Comparison of ENCODE assay signal across 14 cellular contexts in genomic region chrX:118872102-118872566, GRCh38. TPM values are rescaled to one million over a fixed set of nuclear protein-coding genes. Genes with fewer than 3 reads are reported as not detected.
DNase-seq lines count a peak whose midpoint lies in the region; ATAC-seq, FAIRE-seq and TF ChIP-seq lines count a peak whose summit lies in the region.
"Had no signal": no experiment of that assay in that cellular context is flagged by ENCODE, and none has a peak within 500 bp of the region (broad histone marks: within the 10 kb centered on the region; RNA-seq: fewer than 3 reads in every experiment).

No MANE protein-coding gene starts in this region.

- peak in 1 of 2 donors; percentile 32 for TF ChIP-seq RAD21 in liver (IDR thresholded peaks at IDR 0.05)
- TF ChIP-seq RAD21 in HepG2 (CRISPR knock-in tag; IDR thresholded peaks at IDR 0.05), result no peak

- in situ Hi-C loops in HepG2 (cut with HindIII; ENCODE audit: extremely low pct_ligation_motif_present, low pct_unique_long_range_greater_than_20kb), result loop anchor here (25.0 kb wide), 1 partner anchor 115 kb away; no protein-coding TSS in a partner anchor

- H3K27me3 ChIP-seq in liver (ENCODE audit: control insufficient read depth in 4 of 4, insufficient read depth in 4 of 4, low read length in 3 of 4) (peaks cover 0 to 3% (median 0%) of the 10 kb centered on the region in 4 donors), HepG2 (ENCODE audit: control insufficient read depth in 1 of 2, insufficient read depth in 2 of 2, low read length in 2 of 2) (no peaks in the 10 kb centered on the region), esophagus muscularis mucosa (no peaks in the 10 kb centered on the region), aorta (ENCODE audit: control insufficient read depth in 1 of 2, insufficient read depth in 2 of 2, low read length in 1 of 2) (no peaks in the 10 kb centered on the region)

- no peak overlapping the region for H3K4me3 ChIP-seq in liver (ENCODE audit: low read depth in 1 of 3, low read length in 3 of 3)
- no peak overlapping the region for H3K4me3 ChIP-seq in HepG2 (replicated peaks in 1 of 3; ENCODE audit: insufficient read depth in 1 of 3, low read depth in 2 of 3, low read length in 3 of 3)
- no peak overlapping the region for H3K4me3 ChIP-seq in esophagus muscularis mucosa
- H3K4me3 ChIP-seq in aorta (ENCODE audit: low read length in 2 of 2), result no peak overlapping the region
- H3K4me3 ChIP-seq: skin epidermis had no signal

- POLR2A ChIA-PET in HepG2 (lab: Yijun Ruan, JAX), result no interaction called here

- no peak overlapping the region for H3K4me2 ChIP-seq in HepG2 (ENCODE audit: low read depth, low read length)

- WGBS in liver, result 19% methylated on average over 4 of the region's 4 CpGs
- 40% methylated on average over 1 of the region's 4 CpGs for WGBS in HepG2 (ENCODE audit: low lambda C conversion rate)
- 45% methylated on average over 4 of the region's 4 CpGs for WGBS in esophagus muscularis mucosa
- 5 to 6% methylated on average over 4 of the region's 4 CpGs for WGBS in aorta, 2 donors

- CTCF ChIA-PET in HepG2 (lab: Yijun Ruan, JAX; ENCODE audit: low intra/inter-chr PET ratio, low total read pairs), result no interaction called here

- ATAC-seq in HepG2 (no peak), aorta (ENCODE audit: low FRiP score) (peak; percentile 79), GM19452 (IDR thresholded peaks at IDR 0.05; ENCODE audit: unreplicated experiment) (no peak)

- no TSS peak for BruUV-seq in HepG2 (replicated peaks; lab: Mats Ljungman, UMichigan)

- H3K27ac ChIP-seq in liver (ENCODE audit: low read depth in 1 of 2, low read length in 2 of 2) (peak overlapping the region; percentile 75 to 95), HepG2 (ENCODE audit: extremely low read length, insufficient read depth, low read length) (no peak overlapping the region), esophagus muscularis mucosa (replicated peaks in 1 of 4) (peak overlapping the region; percentile 52 to 65 (median 60)), aorta (ENCODE audit: low read depth in 1 of 2, low read length in 2 of 2) (peak overlapping the region; percentile 9 to 88)
- H3K27ac ChIP-seq: skin epidermis had no signal

- no peaks in the 10 kb centered on the region for H4K20me1 ChIP-seq in HepG2 (ENCODE audit: insufficient read depth, low read length)

- H3K4me1 ChIP-seq in liver (ENCODE audit: control insufficient read depth in 4 of 4, insufficient read depth in 4 of 4, low read length in 3 of 4) (peaks cover 2 to 10% (median 8%) of the 10 kb centered on the region in 4 donors), HepG2 (ENCODE audit: insufficient read depth, low read length) (no peaks in the 10 kb centered on the region), esophagus muscularis mucosa (peaks cover 7 to 18% (median 17%) of the 10 kb centered on the region in 4 donors), aorta (ENCODE audit: control insufficient read depth in 1 of 2, insufficient read depth in 2 of 2, low read length in 2 of 2) (peaks cover 0 to 7% of the 10 kb centered on the region in 2 donors)

- no peak for TF ChIP-seq EP300 in HepG2 (IDR thresholded peaks at IDR 0.05; ENCODE audit: low read depth in 2 of 2, low read length in 2 of 2)
- no peak for TF ChIP-seq EP300 in HepG2 (CRISPR knock-in tag; IDR thresholded peaks at IDR 0.05; ENCODE audit: borderline replicate concordance)
- no peak for TF ChIP-seq EP300 in esophagus muscularis mucosa (IDR thresholded peaks at IDR 0.05)

- H3K9ac ChIP-seq in liver (ENCODE audit: low read depth in 1 of 2, low read length in 2 of 2), result peak overlapping the region in 1 of 2 donors; percentile 59
- H3K9ac ChIP-seq in HepG2 (ENCODE audit: insufficient read depth, low read depth, low read length), result no peak overlapping the region

- no peak for FAIRE-seq in HepG2 (lab: Jason Lieb, UNC)
- FAIRE-seq: RCC 7860 had no signal

- no peaks in the 10 kb centered on the region for H3K36me3 ChIP-seq in liver (ENCODE audit: control insufficient read depth in 4 of 4, insufficient read depth in 3 of 4, low read depth in 1 of 4, low read length in 3 of 4)
- H3K36me3 ChIP-seq in HepG2 (replicated peaks in 1 of 2; ENCODE audit: control insufficient read depth in 1 of 2, insufficient read depth in 2 of 2, low read length in 2 of 2), result no peaks in the 10 kb centered on the region
- no peaks in the 10 kb centered on the region for H3K36me3 ChIP-seq in esophagus muscularis mucosa
- H3K36me3 ChIP-seq in aorta (ENCODE audit: control insufficient read depth in 1 of 2, insufficient read depth in 2 of 2, low read length in 1 of 2), result no peaks in the 10 kb centered on the region

- no peaks in the 10 kb centered on the region for H3K79me2 ChIP-seq in HepG2 (ENCODE audit: insufficient read depth, low read length)

- TF ChIP-seq CTCF in liver (IDR thresholded peaks at IDR 0.05; ENCODE audit: low read depth, low read length, missing input control) (no peak), HepG2 (CRISPR knock-in tag; IDR thresholded peaks at IDR 0.05) (no peak), esophagus muscularis mucosa (IDR thresholded peaks at IDR 0.05) (no peak)

- intact Hi-C loops in HepG2 (cut with micrococcal nuclease; ENCODE audit: unreplicated experiment), result no loop called here
- intact Hi-C loops in esophagus muscularis mucosa (cut with DNase I), result no loop called here
- intact Hi-C loops in aorta (cut with DNase I), result no loop called here

- H3K9me3 ChIP-seq in liver (ENCODE audit: control insufficient read depth in 4 of 4, low read length in 3 of 4), result no peaks in the 10 kb centered on the region
- no peaks in the 10 kb centered on the region for H3K9me3 ChIP-seq in HepG2 (ENCODE audit: low read length)
- H3K9me3 ChIP-seq in esophagus muscularis mucosa, result no peaks in the 10 kb centered on the region
- H3K9me3 ChIP-seq in aorta (ENCODE audit: control insufficient read depth, low read length), result no peaks in the 10 kb centered on the region

- no peak overlapping the region for H2AFZ ChIP-seq in HepG2 (ENCODE audit: low read length)

- no peak for TF ChIP-seq POLR2A in HepG2 (IDR thresholded peaks at IDR 0.05; ENCODE audit: insufficient read depth in 1 of 2, low read depth in 2 of 2, low read length in 2 of 2)
- TF ChIP-seq POLR2A in esophagus muscularis mucosa (IDR thresholded peaks at IDR 0.05; ENCODE audit: low read depth), result no peak

- DNase-seq in HepG2 (ENCODE audit: low spot score) (no peak), esophagus muscularis mucosa (ENCODE audit: extremely low spot score) (no peak), mucosa of gallbladder (ENCODE audit: low spot score) (peak; percentile 75), aorta (no peak), COLO829 (ENCODE audit: low spot score) (no peak), NCI-H187 (lab: John Stamatoyannopoulos, UW) (no peak)
- DNase-seq: activated CD4-positive, CD25-positive, alpha-beta regulatory T cell; activated effector memory CD4-positive, alpha-beta T cell treated with anti-CD3 and anti-CD28 coated beads, Interleukin-2, amount 50 U/mL, for 16 hours; effector CD4-positive, alpha-beta T cell; NCI-H1694 had no signal

TF ChIP-seq in liver, 16 proteins besides CTCF, POLR2A, EP300 and RAD21 (continues in another document):
- TF ChIP-seq RXRA (IDR thresholded peaks at IDR 0.05) (peak; percentile 91), HNF4G (IDR thresholded peaks at IDR 0.05) (no peak), FOXA2 (IDR thresholded peaks at IDR 0.05) (no peak), NR2F2 (IDR thresholded peaks at IDR 0.05) (no peak), FOXA1 (IDR thresholded peaks at IDR 0.05) (no peak), HNF4A (conservative IDR thresholded peaks at IDR 0.05) (peak; percentile 69 to 73), GABPA (IDR thresholded peaks at IDR 0.05 in 1 of 2, conservative IDR thresholded peaks at IDR 0.05 in 1 of 2) (no peak)

TF ChIP-seq in HepG2, 621 proteins besides CTCF, POLR2A, EP300 and RAD21 (continues in another document):
- no peak for TF ChIP-seq ZNF282 (IDR thresholded peaks at IDR 0.05; ENCODE audit: partially characterized antibody)
- TF ChIP-seq ZNF335 (CRISPR knock-in tag; IDR thresholded peaks at IDR 0.05), result no peak

RNA-seq across cellular contexts. Expression of gene ZCCHC12, which starts 48.5 kb away (rescaled TPM):
- not detected for total RNA-seq in liver
- polyA plus RNA-seq in liver, result not detected
- total RNA-seq in HepG2 (2016; rRNA removed; fragmentation: Illumina TruSeq; extraction: Trizol), result 0.14 and 0.20 TPM in 2 replicates
- not detected in 2 replicates for total RNA-seq in HepG2 (2016; cell fraction: cytosol; rRNA removed; fragmentation: Illumina TruSeq; extraction: Trizol; ENCODE audit: low read depth)
- 0.19 and 0.21 TPM in 2 replicates for total RNA-seq in HepG2 (2016; cell fraction: insoluble cytoplasmic fraction; rRNA removed; fragmentation: Illumina TruSeq; extraction: Trizol)
- total RNA-seq in HepG2 (2016; cell fraction: membrane; rRNA removed; fragmentation: Illumina TruSeq; extraction: Trizol), result 0.07 TPM in 1 of 2 replicates, not detected in the other
- not detected in 2 replicates for total RNA-seq in HepG2 (2016; cell fraction: nucleus; rRNA removed; fragmentation: Illumina TruSeq; extraction: Trizol)
- polyA plus RNA-seq in HepG2 (2011; rRNA removed), result 0.05 and 0.09 TPM in 2 replicates
- polyA plus RNA-seq in HepG2 (2011; cell fraction: cytosol; rRNA removed), result 0.05 TPM in 2 replicates
- polyA plus RNA-seq in HepG2 (2011; cell fraction: nucleus; rRNA removed), result not detected in 2 replicates
- polyA plus RNA-seq in HepG2 (2012), result not detected in 2 replicates
- not detected in 2 replicates for polyA plus RNA-seq in HepG2 (2016; cell fraction: cytosol; fragmentation: Illumina TruSeq; extraction: Trizol; ENCODE audit: low read depth)
- polyA plus RNA-seq in HepG2 (2016; cell fraction: insoluble cytoplasmic fraction; fragmentation: Illumina TruSeq; extraction: Trizol; ENCODE audit: low read depth), result 0.10 and 0.16 TPM in 2 replicates
- not detected in 2 replicates for polyA plus RNA-seq in HepG2 (2016; cell fraction: membrane; fragmentation: Illumina TruSeq; extraction: Trizol; ENCODE audit: low read depth)
- 0.20 TPM in 1 of 2 replicates, not detected in the other for polyA plus RNA-seq in HepG2 (2016; cell fraction: nucleus; fragmentation: Illumina TruSeq; extraction: Trizol; ENCODE audit: insufficient read depth, low read depth)
- polyA minus RNA-seq in HepG2 (2011; rRNA and poly(A)+ RNA removed; ENCODE audit: low replicate concordance), result 0.06 TPM in 1 of 2 replicates, not detected in the other
- polyA minus RNA-seq in HepG2 (2011; cell fraction: cytosol; rRNA and poly(A)+ RNA removed), result not detected in 2 replicates
- not detected in 2 replicates for polyA minus RNA-seq in HepG2 (2011; cell fraction: nucleus; rRNA and poly(A)+ RNA removed)
- total RNA-seq in esophagus muscularis mucosa, result 1 to 10 TPM in 1 of 4 donors, under 1 TPM in 2, not detected in 1; 0.11 to 1.2 (median 0.45) TPM
- 0.20 TPM for total RNA-seq in mucosa of gallbladder
- total RNA-seq in aorta, result under 1 TPM in 1 of 2 donors, not detected in 1; 0.15 TPM
- not detected for polyA plus RNA-seq in aorta
